8 cellular contexts compared by ENCODE assay signal in the genomic region with DNA sequence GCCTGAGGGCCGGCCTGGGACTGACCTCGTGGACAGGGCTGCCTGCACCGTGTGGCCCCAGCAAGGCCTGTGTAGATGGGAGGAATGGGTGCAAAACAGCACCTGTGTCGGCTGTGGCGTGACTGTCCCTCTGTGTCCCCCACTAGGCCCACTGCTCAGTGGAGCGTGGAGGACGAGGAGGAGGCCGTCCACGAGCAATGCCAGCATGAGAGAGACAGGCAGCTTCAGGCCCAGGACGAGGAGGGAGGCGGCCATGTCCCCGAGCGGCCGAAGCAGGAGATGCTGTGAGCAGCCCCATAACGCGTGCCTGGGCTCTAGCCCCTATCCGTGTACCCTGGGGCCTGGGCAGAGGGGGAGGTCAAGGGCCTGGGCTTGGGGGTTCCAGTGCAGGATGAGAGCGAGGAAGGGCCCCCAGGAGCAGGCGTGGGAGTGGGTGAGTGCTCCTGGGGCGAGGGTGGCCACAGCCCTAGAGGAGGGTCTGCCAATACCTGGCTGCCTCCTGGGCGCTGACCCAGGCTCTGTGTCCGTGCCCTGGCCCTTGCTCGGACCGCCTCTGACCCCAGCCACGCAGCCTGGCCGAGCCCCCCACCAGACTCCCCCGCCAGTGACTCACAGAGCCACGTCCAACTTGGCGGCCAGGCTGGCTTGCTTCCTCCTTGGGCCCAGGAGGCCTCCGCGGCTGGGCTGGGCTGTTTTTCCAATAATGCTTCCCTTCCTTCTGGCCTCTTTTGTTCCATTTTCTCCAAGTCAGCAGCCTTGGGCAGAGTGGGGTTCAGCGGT. TPM values are rescaled to one million over a fixed set of nuclear protein-coding genes. Genes with fewer than 3 reads are reported as not detected.
DNase-seq lines count a peak whose midpoint lies in the region; ATAC-seq and TF ChIP-seq lines count a peak whose summit lies in the region.
"Had no signal": no experiment of that assay in that cellular context is flagged by ENCODE, and none has a peak within 500 bp of the region (broad histone marks: within the 10 kb centered on the region; RNA-seq: fewer than 3 reads in every experiment).

No MANE protein-coding gene starts in this region.

- no peaks in the 10 kb centered on the region for H3K27me3 ChIP-seq in uterus

- no peak for TF ChIP-seq POLR2A in uterus (IDR thresholded peaks at IDR 0.05)

- H3K4me3 ChIP-seq in uterus: no peak overlapping the region

- intact Hi-C loops in uterus (cut with DNase I; ENCODE audit: low total_unique reads): loop anchor here (5.0 kb wide), 1 partner anchor 277 kb away; no protein-coding TSS in a partner anchor

- H3K4me1 Mint-ChIP-seq in mesothelial cell of epicardium: peaks cover 25% of the 10 kb centered on the region

- no peaks in the 10 kb centered on the region for H3K36me3 Mint-ChIP-seq in activated naive CD4-positive, alpha-beta T cell treated with anti-CD3 and anti-CD28 coated beads, Interleukin-2, amount 50 U/mL, for 72 hours
- H3K36me3 Mint-ChIP-seq in mesothelial cell of epicardium: no peaks in the 10 kb centered on the region
- H3K36me3 Mint-ChIP-seq: WTC11 had no signal

- H3K27ac Mint-ChIP-seq in activated naive CD4-positive, alpha-beta T cell treated with anti-CD3 and anti-CD28 coated beads, Interleukin-2, amount 50 U/mL, for 72 hours: peak overlapping the region in 1 of 2 donors; percentile 51
- H3K27ac Mint-ChIP-seq in mesothelial cell of epicardium: peak overlapping the region; percentile 90
- H3K27ac Mint-ChIP-seq: WTC11 had no signal

- H3K9me3 ChIP-seq in uterus: no peaks in the 10 kb centered on the region

- TF ChIP-seq CTCF in mesothelial cell of epicardium (IDR thresholded peaks at IDR 0.05; ENCODE audit: unreplicated experiment) (no peak), uterus (IDR thresholded peaks at IDR 0.05) (no peak)

- no peaks in the 10 kb centered on the region for H3K9me3 Mint-ChIP-seq in activated naive CD4-positive, alpha-beta T cell treated with anti-CD3 and anti-CD28 coated beads, Interleukin-2, amount 50 U/mL, for 72 hours
- no peaks in the 10 kb centered on the region for H3K9me3 Mint-ChIP-seq in mesothelial cell of epicardium
- H3K9me3 Mint-ChIP-seq: WTC11 had no signal

- no peaks in the 10 kb centered on the region for H3K27me3 Mint-ChIP-seq in mesothelial cell of epicardium (ENCODE audit: low read depth)

- peak; percentile 2 to 55 for DNase-seq in activated naive CD4-positive, alpha-beta T cell treated with anti-CD3 and anti-CD28 coated beads, Interleukin-2, amount 50 U/mL, for 72 hours (ENCODE audit: low spot score in 2 of 2)
- no peak for DNase-seq in activated naive CD4-positive, alpha-beta T cell treated with anti-CD3 and anti-CD28 coated beads, Interleukin-2, amount 50 U/mL, for 16 hours
- DNase-seq in mesothelial cell of epicardium (ENCODE audit: low spot score in 2 of 2, unreplicated experiment in 2 of 2): peak in 1 of 2 experiments; percentile 14
- peak; percentile 77 to 84 for DNase-seq in uterus
- DNase-seq in SK-N-DZ (ENCODE audit: low spot score): no peak
- no peak for DNase-seq in stimulated activated naive CD4-positive, alpha-beta T cell treated with Interleukin-2 at 50 U/mL for 16 hours (lab: John Stamatoyannopoulos, UW)
- DNase-seq: C1 segment of cervical spinal cord had no signal

- no peaks in the 10 kb centered on the region for H3K36me3 ChIP-seq in uterus

- no peak for ATAC-seq in activated naive CD4-positive, alpha-beta T cell treated with anti-CD3 and anti-CD28 coated beads, Interleukin-2, amount 50 U/mL, for 72 hours
- ATAC-seq: WTC11 had no signal

- H3K4me3 Mint-ChIP-seq in mesothelial cell of epicardium: no peak overlapping the region
- H3K4me3 Mint-ChIP-seq: WTC11 had no signal

- H3K27ac ChIP-seq in uterus: peak overlapping the region; percentile 86 to 89

- peaks cover 0 to 28% of the 10 kb centered on the region in 2 donors for H3K4me1 ChIP-seq in uterus

RNA-seq across cellular contexts. Expression of gene PRR33, which starts 11.6 kb away (rescaled TPM):
- under 1 TPM; 0.12 to 0.20 TPM for total RNA-seq in activated naive CD4-positive, alpha-beta T cell treated with anti-CD3 and anti-CD28 coated beads, Interleukin-2, amount 50 U/mL, for 72 hours
- total RNA-seq in mesothelial cell of epicardium: not detected in 3 replicates
- not detected for total RNA-seq in uterus
- not detected in 2 replicates for polyA plus RNA-seq in SK-N-DZ (2014; cell fraction: cytosol; rRNA removed)
- not detected in 2 replicates for polyA plus RNA-seq in SK-N-DZ (2014; cell fraction: nucleus; rRNA removed)
- total RNA-seq: WTC11 had no signal

RNA-seq across cellular contexts. Expression of gene LSP1, which starts 27.2 kb away (rescaled TPM):
- 100 to 1,000 TPM; 102 to 263 TPM for total RNA-seq in activated naive CD4-positive, alpha-beta T cell treated with anti-CD3 and anti-CD28 coated beads, Interleukin-2, amount 50 U/mL, for 72 hours
- total RNA-seq in mesothelial cell of epicardium (4.9 to 5.2 TPM (median 4.9 TPM) in 3 replicates), uterus (100 to 1,000 TPM in 1 of 4 donors, 10 to 100 TPM in 3; 11.2 to 112 (median 25.1) TPM)
- 1.0 and 1.8 TPM in 2 replicates for polyA plus RNA-seq in SK-N-DZ (2014; cell fraction: cytosol; rRNA removed)
- polyA plus RNA-seq in SK-N-DZ (2014; cell fraction: nucleus; rRNA removed): 0.20 and 0.70 TPM in 2 replicates

RNA-seq across cellular contexts. Expression of gene TNNT3, which starts 39.4 kb away (rescaled TPM):
- total RNA-seq in activated naive CD4-positive, alpha-beta T cell treated with anti-CD3 and anti-CD28 coated beads, Interleukin-2, amount 50 U/mL, for 72 hours: 10 to 100 TPM; 10.3 to 12.9 TPM
- total RNA-seq in mesothelial cell of epicardium: 15.2 to 19.0 TPM (median 18.0 TPM) in 3 replicates
- total RNA-seq in uterus: 10 to 100 TPM in 2 of 4 donors, 1 to 10 TPM in 1, not detected in 1; 3.2 to 60.6 (median 29.3) TPM
- not detected in 2 replicates for polyA plus RNA-seq in SK-N-DZ (2014; cell fraction: cytosol; rRNA removed)
- polyA plus RNA-seq in SK-N-DZ (2014; cell fraction: nucleus; rRNA removed): 0.14 TPM in 1 of 2 replicates, not detected in the other
- total RNA-seq: WTC11 had no signal

RNA-seq across cellular contexts. Expression of gene TNNI2, which starts 41.4 kb away (rescaled TPM):
- total RNA-seq in activated naive CD4-positive, alpha-beta T cell treated with anti-CD3 and anti-CD28 coated beads, Interleukin-2, amount 50 U/mL, for 72 hours: not detected
- total RNA-seq in mesothelial cell of epicardium: 0.59 to 1.3 TPM in 2 of 3 replicates, not detected in the other
- total RNA-seq in uterus: 1 to 10 TPM in 1 of 4 donors, under 1 TPM in 1, not detected in 2; 0.95 to 1.5 TPM
- 0.77 TPM in 1 of 2 replicates, not detected in the other for polyA plus RNA-seq in SK-N-DZ (2014; cell fraction: cytosol; rRNA removed)
- not detected in 2 replicates for polyA plus RNA-seq in SK-N-DZ (2014; cell fraction: nucleus; rRNA removed)
- total RNA-seq: WTC11 had no signal

RNA-seq across cellular contexts. Expression of gene SYT8, which starts 45.3 kb away (rescaled TPM):
- total RNA-seq in activated naive CD4-positive, alpha-beta T cell treated with anti-CD3 and anti-CD28 coated beads, Interleukin-2, amount 50 U/mL, for 72 hours: not detected
- total RNA-seq in mesothelial cell of epicardium: 1.2 to 2.1 TPM (median 1.9 TPM) in 3 replicates
- 1 to 10 TPM in 1 of 4 donors, not detected in 3; 2.0 TPM for total RNA-seq in uterus
- not detected in 2 replicates for polyA plus RNA-seq in SK-N-DZ (2014; cell fraction: cytosol; rRNA removed)
- polyA plus RNA-seq in SK-N-DZ (2014; cell fraction: nucleus; rRNA removed): not detected in 2 replicates

Comparison
In these comparisons a context has a peak if more than half of its experiments do, and no peak if none do; other contexts are left out.
1. DNase-seq: peak in activated naive CD4-positive, alpha-beta T cell treated with anti-CD3 and anti-CD28 coated beads, Interleukin-2, amount 50 U/mL, for 72 hours (2 of 2) and uterus (2 of 2); none in activated naive CD4-positive, alpha-beta T cell treated with anti-CD3 and anti-CD28 coated beads, Interleukin-2, amount 50 U/mL, for 16 hours (single experiment), SK-N-DZ (single experiment) and stimulated activated naive CD4-positive, alpha-beta T cell treated with Interleukin-2 at 50 U/mL for 16 hours (single experiment).